ENCODE assay signal across 1 cellular context in the genomic region with DNA sequence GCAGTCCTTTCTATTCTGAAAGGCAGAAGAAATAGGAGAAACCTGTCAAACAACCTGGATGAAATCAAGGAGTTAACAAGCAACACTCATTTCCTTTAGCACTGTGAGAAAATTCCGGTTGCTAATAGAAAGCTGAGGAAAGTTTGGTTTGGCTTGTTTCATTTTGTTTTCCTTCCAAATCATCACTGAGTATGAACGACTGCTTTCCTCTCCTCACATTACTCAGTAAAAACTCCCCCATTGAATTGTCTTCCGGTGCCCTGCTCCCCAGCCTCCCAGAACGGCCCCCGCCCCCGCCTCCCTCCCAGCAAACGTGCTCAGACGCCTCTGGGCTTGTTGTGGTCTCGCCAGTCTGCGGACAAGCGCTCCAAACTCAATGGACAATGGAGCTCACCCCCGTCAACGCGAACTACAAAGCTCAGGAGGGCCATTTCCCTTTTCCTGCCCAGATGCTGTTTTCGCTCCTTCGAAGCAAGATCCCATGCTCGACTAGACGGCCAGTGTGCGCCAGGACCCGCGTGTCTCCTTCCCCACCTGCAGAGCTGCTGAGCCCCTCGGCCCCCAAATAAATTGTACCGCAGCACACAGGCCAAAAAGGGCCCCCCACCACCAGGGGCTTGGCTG.
TF ChIP-seq lines count a peak whose summit lies in the region.

No MANE protein-coding gene starts in this region.

TF ChIP-seq in HEK293, 187 proteins besides CTCF, POLR2A, EP300 and RAD21 (continued from another document):
- TF ChIP-seq, protein P1, sequence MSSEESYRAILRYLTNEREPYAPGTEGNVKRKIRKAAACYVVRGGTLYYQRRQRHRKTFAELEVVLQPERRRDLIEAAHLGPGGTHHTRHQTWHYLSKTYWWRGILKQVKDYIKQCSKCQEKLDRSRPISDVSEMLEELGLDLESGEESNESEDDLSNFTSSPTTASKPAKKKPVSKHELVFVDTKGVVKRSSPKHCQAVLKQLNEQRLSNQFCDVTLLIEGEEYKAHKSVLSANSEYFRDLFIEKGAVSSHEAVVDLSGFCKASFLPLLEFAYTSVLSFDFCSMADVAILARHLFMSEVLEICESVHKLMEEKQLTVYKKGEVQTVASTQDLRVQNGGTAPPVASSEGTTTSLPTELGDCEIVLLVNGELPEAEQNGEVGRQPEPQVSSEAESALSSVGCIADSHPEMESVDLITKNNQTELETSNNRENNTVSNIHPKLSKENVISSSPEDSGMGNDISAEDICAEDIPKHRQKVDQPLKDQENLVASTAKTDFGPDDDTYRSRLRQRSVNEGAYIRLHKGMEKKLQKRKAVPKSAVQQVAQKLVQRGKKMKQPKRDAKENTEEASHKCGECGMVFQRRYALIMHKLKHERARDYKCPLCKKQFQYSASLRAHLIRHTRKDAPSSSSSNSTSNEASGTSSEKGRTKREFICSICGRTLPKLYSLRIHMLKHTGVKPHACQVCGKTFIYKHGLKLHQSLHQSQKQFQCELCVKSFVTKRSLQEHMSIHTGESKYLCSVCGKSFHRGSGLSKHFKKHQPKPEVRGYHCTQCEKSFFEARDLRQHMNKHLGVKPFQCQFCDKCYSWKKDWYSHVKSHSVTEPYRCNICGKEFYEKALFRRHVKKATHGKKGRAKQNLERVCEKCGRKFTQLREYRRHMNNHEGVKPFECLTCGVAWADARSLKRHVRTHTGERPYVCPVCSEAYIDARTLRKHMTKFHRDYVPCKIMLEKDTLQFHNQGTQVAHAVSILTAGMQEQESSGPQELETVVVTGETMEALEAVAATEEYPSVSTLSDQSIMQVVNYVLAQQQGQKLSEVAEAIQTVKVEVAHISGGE (tag by site-specific recombination; conservative IDR thresholded peaks at IDR 0.05; ENCODE audit: low read depth) = 0 out of 2 replicates have a peak, but pooled peaks have one; percentile 16
- 0 out of 2 replicates have a peak, but pooled peaks have one; percentile 10 for TF ChIP-seq BCL11A (tag by site-specific recombination; IDR thresholded peaks at IDR 0.05; ENCODE audit: low read depth)
- TF ChIP-seq PRDM1 (tag by site-specific recombination; IDR thresholded peaks at IDR 0.05) = peak; percentile 98
- TF ChIP-seq PRDM6 (tag by site-specific recombination; IDR thresholded peaks at IDR 0.05) = no peak
- TF ChIP-seq SP3 (tag by site-specific recombination; IDR thresholded peaks at IDR 0.05) = 0 out of 2 replicates have a peak, but pooled peaks have one; percentile 13
- TF ChIP-seq GLIS1 (tag by site-specific recombination; IDR thresholded peaks at IDR 0.05) = peak; percentile 30; the same call in 1 of the 2 replicates
- peak; percentile 84 for TF ChIP-seq FEZF1 (tag by site-specific recombination; IDR thresholded peaks at IDR 0.05)
- peak; percentile 66 for TF ChIP-seq SP2 (tag by site-specific recombination; IDR thresholded peaks at IDR 0.05)
- TF ChIP-seq ZNF600 (tag by site-specific recombination; IDR thresholded peaks at IDR 0.05) = peak; percentile 23; the same call in 1 of the 2 replicates
- no peak for TF ChIP-seq ZNF175 (tag by site-specific recombination; IDR thresholded peaks at IDR 0.05)
- no peak for TF ChIP-seq ZNF530 (tag by site-specific recombination; IDR thresholded peaks at IDR 0.05; ENCODE audit: low read depth)
- TF ChIP-seq, protein P2, sequence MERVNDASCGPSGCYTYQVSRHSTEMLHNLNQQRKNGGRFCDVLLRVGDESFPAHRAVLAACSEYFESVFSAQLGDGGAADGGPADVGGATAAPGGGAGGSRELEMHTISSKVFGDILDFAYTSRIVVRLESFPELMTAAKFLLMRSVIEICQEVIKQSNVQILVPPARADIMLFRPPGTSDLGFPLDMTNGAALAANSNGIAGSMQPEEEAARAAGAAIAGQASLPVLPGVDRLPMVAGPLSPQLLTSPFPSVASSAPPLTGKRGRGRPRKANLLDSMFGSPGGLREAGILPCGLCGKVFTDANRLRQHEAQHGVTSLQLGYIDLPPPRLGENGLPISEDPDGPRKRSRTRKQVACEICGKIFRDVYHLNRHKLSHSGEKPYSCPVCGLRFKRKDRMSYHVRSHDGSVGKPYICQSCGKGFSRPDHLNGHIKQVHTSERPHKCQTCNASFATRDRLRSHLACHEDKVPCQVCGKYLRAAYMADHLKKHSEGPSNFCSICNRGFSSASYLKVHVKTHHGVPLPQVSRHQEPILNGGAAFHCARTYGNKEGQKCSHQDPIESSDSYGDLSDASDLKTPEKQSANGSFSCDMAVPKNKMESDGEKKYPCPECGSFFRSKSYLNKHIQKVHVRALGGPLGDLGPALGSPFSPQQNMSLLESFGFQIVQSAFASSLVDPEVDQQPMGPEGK (tag by site-specific recombination; IDR thresholded peaks at IDR 0.05) = peak; percentile 82
- TF ChIP-seq, protein P3, sequence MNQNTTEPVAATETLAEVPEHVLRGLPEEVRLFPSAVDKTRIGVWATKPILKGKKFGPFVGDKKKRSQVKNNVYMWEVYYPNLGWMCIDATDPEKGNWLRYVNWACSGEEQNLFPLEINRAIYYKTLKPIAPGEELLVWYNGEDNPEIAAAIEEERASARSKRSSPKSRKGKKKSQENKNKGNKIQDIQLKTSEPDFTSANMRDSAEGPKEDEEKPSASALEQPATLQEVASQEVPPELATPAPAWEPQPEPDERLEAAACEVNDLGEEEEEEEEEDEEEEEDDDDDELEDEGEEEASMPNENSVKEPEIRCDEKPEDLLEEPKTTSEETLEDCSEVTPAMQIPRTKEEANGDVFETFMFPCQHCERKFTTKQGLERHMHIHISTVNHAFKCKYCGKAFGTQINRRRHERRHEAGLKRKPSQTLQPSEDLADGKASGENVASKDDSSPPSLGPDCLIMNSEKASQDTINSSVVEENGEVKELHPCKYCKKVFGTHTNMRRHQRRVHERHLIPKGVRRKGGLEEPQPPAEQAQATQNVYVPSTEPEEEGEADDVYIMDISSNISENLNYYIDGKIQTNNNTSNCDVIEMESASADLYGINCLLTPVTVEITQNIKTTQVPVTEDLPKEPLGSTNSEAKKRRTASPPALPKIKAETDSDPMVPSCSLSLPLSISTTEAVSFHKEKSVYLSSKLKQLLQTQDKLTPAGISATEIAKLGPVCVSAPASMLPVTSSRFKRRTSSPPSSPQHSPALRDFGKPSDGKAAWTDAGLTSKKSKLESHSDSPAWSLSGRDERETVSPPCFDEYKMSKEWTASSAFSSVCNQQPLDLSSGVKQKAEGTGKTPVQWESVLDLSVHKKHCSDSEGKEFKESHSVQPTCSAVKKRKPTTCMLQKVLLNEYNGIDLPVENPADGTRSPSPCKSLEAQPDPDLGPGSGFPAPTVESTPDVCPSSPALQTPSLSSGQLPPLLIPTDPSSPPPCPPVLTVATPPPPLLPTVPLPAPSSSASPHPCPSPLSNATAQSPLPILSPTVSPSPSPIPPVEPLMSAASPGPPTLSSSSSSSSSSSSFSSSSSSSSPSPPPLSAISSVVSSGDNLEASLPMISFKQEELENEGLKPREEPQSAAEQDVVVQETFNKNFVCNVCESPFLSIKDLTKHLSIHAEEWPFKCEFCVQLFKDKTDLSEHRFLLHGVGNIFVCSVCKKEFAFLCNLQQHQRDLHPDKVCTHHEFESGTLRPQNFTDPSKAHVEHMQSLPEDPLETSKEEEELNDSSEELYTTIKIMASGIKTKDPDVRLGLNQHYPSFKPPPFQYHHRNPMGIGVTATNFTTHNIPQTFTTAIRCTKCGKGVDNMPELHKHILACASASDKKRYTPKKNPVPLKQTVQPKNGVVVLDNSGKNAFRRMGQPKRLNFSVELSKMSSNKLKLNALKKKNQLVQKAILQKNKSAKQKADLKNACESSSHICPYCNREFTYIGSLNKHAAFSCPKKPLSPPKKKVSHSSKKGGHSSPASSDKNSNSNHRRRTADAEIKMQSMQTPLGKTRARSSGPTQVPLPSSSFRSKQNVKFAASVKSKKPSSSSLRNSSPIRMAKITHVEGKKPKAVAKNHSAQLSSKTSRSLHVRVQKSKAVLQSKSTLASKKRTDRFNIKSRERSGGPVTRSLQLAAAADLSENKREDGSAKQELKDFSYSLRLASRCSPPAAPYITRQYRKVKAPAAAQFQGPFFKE (tag by site-specific recombination; IDR thresholded peaks at IDR 0.05; ENCODE audit: borderline replicate concordance) = no peak
- no peak for TF ChIP-seq ZNF24 (tag by site-specific recombination; IDR thresholded peaks at IDR 0.05)
- 0 out of 2 replicates have a peak, but pooled peaks have one; percentile 30 for TF ChIP-seq WT1 (tag by site-specific recombination; IDR thresholded peaks at IDR 0.05)
- no peak for TF ChIP-seq ZNF785 (tag by site-specific recombination; IDR thresholded peaks at IDR 0.05)
